In genomic region chr11:63573881-63574855, GRCh38 we compare ENCODE assay signal across 1 cellular context.
TF ChIP-seq lines count a peak whose summit lies in the region.

No MANE protein-coding gene starts in this region.

TF ChIP-seq in K562, 482 proteins besides CTCF, POLR2A, EP300 and RAD21 (continues in another document):
- TF ChIP-seq FOSL1 (tag; conservative IDR thresholded peaks at IDR 0.05) (0 out of 2 replicates have a peak, but pooled peaks have one; percentile 11), CHD4 (IDR thresholded peaks at IDR 0.05; ENCODE audit: insufficient read depth, insufficient replicate concordance, low read depth, low read length, poor library complexity, severe bottlenecking) (no peak), ID3 (CRISPR knock-in tag; IDR thresholded peaks at IDR 0.05) (no peak), ID3 (tag; IDR thresholded peaks at IDR 0.05) (no peak), HMGXB4 (CRISPR knock-in tag; IDR thresholded peaks at IDR 0.05) (no peak), RCOR1 (IDR thresholded peaks at IDR 0.05; ENCODE audit: borderline replicate concordance in 1 of 2, low read depth in 2 of 2, low read length in 2 of 2) (peak in 1 of 2 experiments; percentile 72; a peak in 1 of 4 replicates), NRF1 (conservative IDR thresholded peaks at IDR 0.05 in 1 of 2, IDR thresholded peaks at IDR 0.05 in 1 of 2) (no peak), ZNF75A (CRISPR knock-in tag; IDR thresholded peaks at IDR 0.05) (no peak), EGR1 (conservative IDR thresholded peaks at IDR 0.05) (no peak), PHF20 (IDR thresholded peaks at IDR 0.05; ENCODE audit: partially characterized antibody) (peak; percentile 88), DDX20 (tag; IDR thresholded peaks at IDR 0.05; ENCODE audit: low read depth) (peak; percentile 70; the same call in 1 of the 2 replicates), TCF15 (CRISPR knock-in tag; IDR thresholded peaks at IDR 0.05) (no peak), SAP30 (IDR thresholded peaks at IDR 0.05; ENCODE audit: borderline replicate concordance, insufficient read depth, low read depth, low read length, poor library complexity, severe bottlenecking) (no peak), HEY1 (CRISPR knock-in tag; IDR thresholded peaks at IDR 0.05; ENCODE audit: borderline replicate concordance) (no peak), BHLHE40 (IDR thresholded peaks at IDR 0.05; ENCODE audit: low read length) (no peak), PHB (CRISPR knock-in tag; IDR thresholded peaks at IDR 0.05) (no peak), COPS2 (conservative IDR thresholded peaks at IDR 0.05) (no peak), TCF7L2 (IDR thresholded peaks at IDR 0.05; ENCODE audit: low read depth, low read length) (no peak), RBFOX2 (IDR thresholded peaks at IDR 0.05; ENCODE audit: low read depth, low read length) (peak; percentile 35; the same call in 1 of the 2 replicates), USF1 (CRISPR knock-in tag; IDR thresholded peaks at IDR 0.05) (peak; percentile 94), ZSCAN29 (IDR thresholded peaks at IDR 0.05) (no peak), ZNF311 (CRISPR knock-in tag; IDR thresholded peaks at IDR 0.05) (peak; percentile 21; the same call in 1 of the 2 replicates), ZNF696 (CRISPR knock-in tag; conservative IDR thresholded peaks at IDR 0.05) (no peak), ZC3H4 (CRISPR knock-in tag; IDR thresholded peaks at IDR 0.05; ENCODE audit: borderline replicate concordance) (no peak), IRF2 (CRISPR knock-in tag; IDR thresholded peaks at IDR 0.05) (peak; percentile 95), RBM22 (IDR thresholded peaks at IDR 0.05; ENCODE audit: low read depth, low read length, poor library complexity, severe bottlenecking) (no peak), NR4A1 (CRISPR knock-in tag; IDR thresholded peaks at IDR 0.05) (no peak), NR4A1 (tag; IDR thresholded peaks at IDR 0.05) (no peak; the same call in 1 of the 2 replicates), BRCA1 (IDR thresholded peaks at IDR 0.05) (no peak), BRCA1 (CRISPR knock-in tag; IDR thresholded peaks at IDR 0.05) (no peak), KLF13 (tag; IDR thresholded peaks at IDR 0.05; ENCODE audit: borderline replicate concordance, low read depth) (no peak), ZNF347 (CRISPR knock-in tag; IDR thresholded peaks at IDR 0.05; ENCODE audit: low read depth) (no peak), ELF4 (CRISPR knock-in tag; IDR thresholded peaks at IDR 0.05) (no peak), ELF2 (CRISPR knock-in tag; IDR thresholded peaks at IDR 0.05) (peak; percentile 85), NONO (IDR thresholded peaks at IDR 0.05; ENCODE audit: low read depth in 2 of 2, low read length in 1 of 2) (no peak), MITF (IDR thresholded peaks at IDR 0.05) (no peak), CREM (IDR thresholded peaks at IDR 0.05; ENCODE audit: low read depth) (peak; percentile 54), HLTF (IDR thresholded peaks at IDR 0.05) (no peak; the same call in none of the 2 replicates), ZKSCAN8 (CRISPR knock-in tag; IDR thresholded peaks at IDR 0.05) (peak; percentile 46), ARHGAP35 (IDR thresholded peaks at IDR 0.05; ENCODE audit: partially characterized antibody) (no peak), ZNF354B (CRISPR knock-in tag; IDR thresholded peaks at IDR 0.05) (no peak), CXXC5 (CRISPR knock-in tag; IDR thresholded peaks at IDR 0.05) (peak; percentile 55), SMARCA4 (IDR thresholded peaks at IDR 0.05) (peak; percentile 35; the same call in 1 of the 2 replicates), MTF1 (CRISPR knock-in tag; IDR thresholded peaks at IDR 0.05; ENCODE audit: borderline replicate concordance) (no peak), NFYB (IDR thresholded peaks at IDR 0.05; ENCODE audit: extremely low read depth, insufficient read length) (peak; percentile 44), MTA2 (IDR thresholded peaks at IDR 0.05; ENCODE audit: low read depth) (peak; percentile 38; the same call in 1 of the 2 replicates), RNF2 (IDR thresholded peaks at IDR 0.05) (peak; percentile 59; the same call in 1 of the 2 replicates), BCOR (IDR thresholded peaks at IDR 0.05) (no peak), ZNF77 (CRISPR knock-in tag; IDR thresholded peaks at IDR 0.05) (no peak), MCM3 (IDR thresholded peaks at IDR 0.05) (no peak)
- TF ChIP-seq, protein P1, sequence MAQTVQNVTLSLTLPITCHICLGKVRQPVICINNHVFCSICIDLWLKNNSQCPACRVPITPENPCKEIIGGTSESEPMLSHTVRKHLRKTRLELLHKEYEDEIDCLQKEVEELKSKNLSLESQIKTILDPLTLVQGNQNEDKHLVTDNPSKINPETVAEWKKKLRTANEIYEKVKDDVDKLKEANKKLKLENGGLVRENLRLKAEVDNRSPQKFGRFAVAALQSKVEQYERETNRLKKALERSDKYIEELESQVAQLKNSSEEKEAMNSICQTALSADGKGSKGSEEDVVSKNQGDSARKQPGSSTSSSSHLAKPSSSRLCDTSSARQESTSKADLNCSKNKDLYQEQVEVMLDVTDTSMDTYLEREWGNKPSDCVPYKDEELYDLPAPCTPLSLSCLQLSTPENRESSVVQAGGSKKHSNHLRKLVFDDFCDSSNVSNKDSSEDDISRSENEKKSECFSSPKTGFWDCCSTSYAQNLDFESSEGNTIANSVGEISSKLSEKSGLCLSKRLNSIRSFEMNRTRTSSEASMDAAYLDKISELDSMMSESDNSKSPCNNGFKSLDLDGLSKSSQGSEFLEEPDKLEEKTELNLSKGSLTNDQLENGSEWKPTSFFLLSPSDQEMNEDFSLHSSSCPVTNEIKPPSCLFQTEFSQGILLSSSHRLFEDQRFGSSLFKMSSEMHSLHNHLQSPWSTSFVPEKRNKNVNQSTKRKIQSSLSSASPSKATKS (CRISPR knock-in tag; IDR thresholded peaks at IDR 0.05), result no peak
- TF ChIP-seq, protein P2, sequence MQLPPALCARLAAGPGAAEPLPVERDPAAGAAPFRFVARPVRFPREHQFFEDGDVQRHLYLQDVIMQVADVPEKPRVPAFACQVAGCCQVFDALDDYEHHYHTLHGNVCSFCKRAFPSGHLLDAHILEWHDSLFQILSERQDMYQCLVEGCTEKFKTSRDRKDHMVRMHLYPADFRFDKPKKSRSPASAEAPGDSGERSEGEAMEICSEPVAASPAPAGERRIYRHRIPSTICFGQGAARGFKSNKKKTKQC (CRISPR knock-in tag; IDR thresholded peaks at IDR 0.05), result no peak
- TF ChIP-seq, protein P3, sequence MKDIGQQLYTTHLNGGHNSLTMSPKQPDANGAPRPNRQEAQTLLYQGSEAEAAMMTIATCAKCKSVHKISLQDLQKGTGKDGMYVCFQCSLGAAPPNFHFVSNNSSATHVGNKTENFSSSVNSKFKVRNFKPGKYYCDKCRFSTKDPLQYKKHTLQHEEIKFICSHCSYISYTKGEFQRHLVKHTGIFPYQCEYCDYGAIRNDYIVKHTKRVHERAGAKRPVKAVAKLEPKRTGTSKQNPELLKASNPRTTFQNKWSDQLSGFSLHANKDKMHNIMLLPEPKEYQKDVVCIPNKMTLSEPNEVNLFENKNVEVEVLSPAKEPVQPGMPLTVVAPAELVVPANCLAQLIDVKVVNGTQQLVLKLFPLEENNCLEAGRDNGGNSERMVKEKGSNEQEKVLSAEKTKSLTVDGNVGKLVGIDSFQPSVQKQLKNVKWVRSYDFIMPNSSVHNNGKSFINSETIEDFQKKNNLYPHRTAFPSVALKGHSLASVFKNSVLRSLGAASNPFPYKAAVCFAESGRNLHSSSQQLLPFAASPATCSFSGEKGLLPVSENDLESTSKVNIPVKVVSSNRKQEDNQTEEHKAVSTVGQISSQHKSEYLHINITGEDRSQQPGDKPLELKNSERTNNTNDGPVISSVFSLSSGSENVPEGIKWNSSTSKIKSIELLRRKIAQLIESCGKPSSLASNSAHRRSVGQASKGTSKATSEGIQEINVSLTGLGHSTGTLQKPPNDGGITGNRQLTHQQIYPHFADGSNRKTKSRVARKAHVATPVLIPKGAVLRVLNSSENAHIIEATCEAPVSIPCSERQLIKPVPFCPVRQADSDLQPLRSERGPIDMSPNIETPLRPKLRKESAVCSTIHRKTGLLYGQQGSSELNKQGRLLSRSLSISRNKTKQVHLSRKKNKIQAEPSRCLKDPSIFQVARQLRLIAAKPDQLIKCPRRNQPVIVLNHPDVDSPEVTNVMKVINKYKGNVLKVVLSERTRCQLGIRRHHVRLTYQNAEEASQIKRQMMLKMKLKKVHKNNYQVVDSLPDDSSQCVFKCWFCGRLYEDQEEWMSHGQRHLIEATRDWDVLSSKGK (CRISPR knock-in tag; IDR thresholded peaks at IDR 0.05), result no peak
- TF ChIP-seq, protein P4, sequence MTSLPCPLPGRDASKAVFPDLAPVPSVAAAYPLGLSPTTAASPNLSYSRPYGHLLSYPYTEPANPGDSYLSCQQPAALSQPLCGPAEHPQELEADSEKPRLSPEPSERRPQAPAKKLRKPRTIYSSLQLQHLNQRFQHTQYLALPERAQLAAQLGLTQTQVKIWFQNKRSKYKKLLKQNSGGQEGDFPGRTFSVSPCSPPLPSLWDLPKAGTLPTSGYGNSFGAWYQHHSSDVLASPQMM (CRISPR knock-in tag; IDR thresholded peaks at IDR 0.05), result no peak
- TF ChIP-seq, protein P5, sequence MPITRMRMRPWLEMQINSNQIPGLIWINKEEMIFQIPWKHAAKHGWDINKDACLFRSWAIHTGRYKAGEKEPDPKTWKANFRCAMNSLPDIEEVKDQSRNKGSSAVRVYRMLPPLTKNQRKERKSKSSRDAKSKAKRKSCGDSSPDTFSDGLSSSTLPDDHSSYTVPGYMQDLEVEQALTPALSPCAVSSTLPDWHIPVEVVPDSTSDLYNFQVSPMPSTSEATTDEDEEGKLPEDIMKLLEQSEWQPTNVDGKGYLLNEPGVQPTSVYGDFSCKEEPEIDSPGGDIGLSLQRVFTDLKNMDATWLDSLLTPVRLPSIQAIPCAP (CRISPR knock-in tag; IDR thresholded peaks at IDR 0.05; ENCODE audit: borderline replicate concordance), result no peak
